8 cellular contexts compared by ENCODE assay signal in the genomic region with DNA sequence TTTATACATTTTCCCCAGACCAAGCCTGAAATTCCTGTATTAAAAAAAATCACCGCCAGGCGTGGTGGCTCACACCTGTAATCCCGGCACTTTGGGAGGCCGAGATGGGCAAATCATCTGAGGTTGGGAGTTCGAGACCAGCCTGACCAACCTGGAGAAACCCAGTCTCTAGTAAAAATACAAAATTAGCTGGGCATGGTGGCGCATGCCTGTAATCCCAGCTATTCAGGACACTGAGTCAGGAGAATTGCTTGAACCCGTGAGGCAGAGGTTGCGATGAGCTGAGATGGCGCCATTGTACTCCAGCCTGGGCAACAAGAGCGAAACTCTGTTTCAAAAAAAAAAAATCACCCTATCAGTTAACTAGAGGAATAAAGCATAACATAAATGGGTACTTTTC.
DNase-seq lines count a peak whose midpoint lies in the region; ATAC-seq lines count a peak whose summit lies in the region.
"Not testable (repeated sequence)": the region's sequence is repeated elsewhere in the genome, so short reads cannot be mapped to it uniquely, and the experiment has no call there.

No MANE protein-coding gene starts in this region.

- H3K4me1 ChIP-seq in CD4-positive, CD25-positive, alpha-beta regulatory T cell (ENCODE audit: control insufficient read depth, insufficient read depth, low read length, poor library complexity, severe bottlenecking), result peaks cover 92% of the 10 kb centered on the region
- H3K4me1 ChIP-seq in naive thymus-derived CD4-positive, alpha-beta T cell (ENCODE audit: control insufficient read depth in 2 of 2, insufficient read depth in 2 of 2, low read length in 2 of 2), result peaks cover 45 to 70% of the 10 kb centered on the region in 2 donors

- CTCF ChIA-PET in naive thymus-derived CD4-positive, alpha-beta T cell (lab: Charles Lee), result interaction anchor here (0.7 to 1.8 kb wide), 7 partner anchors 12 to 769 kb away, joined by 3 to 14 read pairs (median 3); partner anchors contain the start of gene CCDC7

- not testable (repeated sequence) for ATAC-seq in CD4-positive, CD25-positive, alpha-beta regulatory T cell (ENCODE audit: low read depth in 2 of 2); activated naive CD8-positive, alpha-beta T cell treated with anti-CD3 and anti-CD28 coated beads, Interleukin-2, amount 50 U/mL, for 24 hours; naive thymus-derived CD4-positive, alpha-beta T cell; stimulated activated naive CD8-positive, alpha-beta T cell treated with anti-CD3 and anti-CD28 coated beads, Interleukin-15, amount 100 ng/mL, for 72 hours

- peak overlapping the region; percentile 99 for H3K27ac ChIP-seq in CD4-positive, CD25-positive, alpha-beta regulatory T cell (ENCODE audit: insufficient read depth, low read length, poor library complexity, severe bottlenecking)
- peak overlapping the region; percentile 6 for H3K27ac ChIP-seq in KOPT-K1 (ENCODE audit: low read depth, low read length, poor library complexity, severe bottlenecking)
- peak overlapping the region; percentile 68 for H3K27ac ChIP-seq in naive thymus-derived CD4-positive, alpha-beta T cell (ENCODE audit: low read depth, low read length)

- POLR2A ChIA-PET in naive thymus-derived CD4-positive, alpha-beta T cell (lab: Charles Lee), result interaction anchor here (0.5 to 4.9 kb wide), 7 partner anchors 8 to 114 kb away, joined by 3 to 40 read pairs (median 5); no protein-coding TSS in a partner anchor

- peak overlapping the region; percentile 99 for H3K27ac Mint-ChIP-seq in CD4-positive, CD25-positive, alpha-beta regulatory T cell
- peak overlapping the region; percentile 98 for H3K27ac Mint-ChIP-seq in T-helper 2 cell treated with Interferon-gamma antibody and Interleukin-4, amounts not matched to agents 5 μg/mL and 100 μg/mL, for 36 hours
- peak overlapping the region; percentile 88 for H3K27ac Mint-ChIP-seq in activated T-helper 2 cell treated with anti-CD3 and anti-CD28 coated beads, Interferon-gamma antibody, Interleukin-2, Interleukin-4, amounts not matched to agents 10 μg/mL and 5 μg/mL and 100 μg/mL, durations not matched to agents 14 hours and 24 hours and 36 hours
- H3K27ac Mint-ChIP-seq in activated naive CD8-positive, alpha-beta T cell treated with anti-CD3 and anti-CD28 coated beads, Interleukin-2, amount 50 U/mL, for 24 hours, result peak overlapping the region; percentile 55
- peak overlapping the region; percentile 92 to 100 (median 96) for H3K27ac Mint-ChIP-seq in naive thymus-derived CD4-positive, alpha-beta T cell
- H3K27ac Mint-ChIP-seq in stimulated activated naive CD8-positive, alpha-beta T cell treated with anti-CD3 and anti-CD28 coated beads, Interleukin-15, amount 100 ng/mL, for 72 hours, result peak overlapping the region; percentile 94 to 97

- H3K4me1 Mint-ChIP-seq in CD4-positive, CD25-positive, alpha-beta regulatory T cell, result peaks cover 35 to 98% (median 82%) of the 10 kb centered on the region in 4 donors
- H3K4me1 Mint-ChIP-seq in T-helper 2 cell treated with Interferon-gamma antibody and Interleukin-4, amounts not matched to agents 5 μg/mL and 100 μg/mL, for 36 hours (ENCODE audit: low read depth), result peaks cover 69% of the 10 kb centered on the region
- H3K4me1 Mint-ChIP-seq in activated T-helper 2 cell treated with anti-CD3 and anti-CD28 coated beads, Interferon-gamma antibody, Interleukin-2, Interleukin-4, amounts not matched to agents 10 μg/mL and 5 μg/mL and 100 μg/mL, durations not matched to agents 14 hours and 24 hours and 36 hours (ENCODE audit: low read depth), result peaks cover 72% of the 10 kb centered on the region
- H3K4me1 Mint-ChIP-seq in activated naive CD8-positive, alpha-beta T cell treated with anti-CD3 and anti-CD28 coated beads, Interleukin-2, amount 50 U/mL, for 24 hours, result peaks cover 99% of the 10 kb centered on the region
- peaks cover 30 to 81% (median 70%) of the 10 kb centered on the region in 7 donors for H3K4me1 Mint-ChIP-seq in naive thymus-derived CD4-positive, alpha-beta T cell
- H3K4me1 Mint-ChIP-seq in stimulated activated naive CD8-positive, alpha-beta T cell treated with anti-CD3 and anti-CD28 coated beads, Interleukin-15, amount 100 ng/mL, for 72 hours, result peaks cover 96% of the 10 kb centered on the region

- not testable (repeated sequence) for H3K9me3 ChIP-seq in CD4-positive, CD25-positive, alpha-beta regulatory T cell (ENCODE audit: control insufficient read depth in 2 of 2, low read length in 2 of 2); KOPT-K1 (ENCODE audit: insufficient read depth, low read length, poor library complexity, severe bottlenecking); naive thymus-derived CD4-positive, alpha-beta T cell (ENCODE audit: control insufficient read depth in 2 of 3, low read length in 3 of 3)

- H3K36me3 ChIP-seq in CD4-positive, CD25-positive, alpha-beta regulatory T cell (ENCODE audit: control insufficient read depth, insufficient read depth, low read length); KOPT-K1 (ENCODE audit: insufficient read depth, low read length); naive thymus-derived CD4-positive, alpha-beta T cell (ENCODE audit: control insufficient read depth in 2 of 3, insufficient read depth in 3 of 3, low read length in 3 of 3): not testable (repeated sequence)

- H3K4me3 Mint-ChIP-seq in CD4-positive, CD25-positive, alpha-beta regulatory T cell, result peak overlapping the region; percentile 85 to 95 (median 88)
- not testable (repeated sequence) for H3K4me3 Mint-ChIP-seq in T-helper 2 cell treated with Interferon-gamma antibody and Interleukin-4, amounts not matched to agents 5 μg/mL and 100 μg/mL, for 36 hours; activated T-helper 2 cell treated with anti-CD3 and anti-CD28 coated beads, Interferon-gamma antibody, Interleukin-2, Interleukin-4, amounts not matched to agents 10 μg/mL and 5 μg/mL and 100 μg/mL, durations not matched to agents 14 hours and 24 hours and 36 hours (ENCODE audit: low read depth)
- peak overlapping the region; percentile 61 for H3K4me3 Mint-ChIP-seq in activated naive CD8-positive, alpha-beta T cell treated with anti-CD3 and anti-CD28 coated beads, Interleukin-2, amount 50 U/mL, for 24 hours
- peak overlapping the region in 8 of 10 donors; percentile 61 to 87 (median 80) for H3K4me3 Mint-ChIP-seq in naive thymus-derived CD4-positive, alpha-beta T cell
- H3K4me3 Mint-ChIP-seq in stimulated activated naive CD8-positive, alpha-beta T cell treated with anti-CD3 and anti-CD28 coated beads, Interleukin-15, amount 100 ng/mL, for 72 hours, result peak overlapping the region in 1 of 2 donors; percentile 21

- intact Hi-C loops in activated T-helper 2 cell treated with anti-CD3 and anti-CD28 coated beads, Interferon-gamma antibody, Interleukin-2, Interleukin-4, amounts not matched to agents 10 μg/mL and 5 μg/mL and 100 μg/mL, durations not matched to agents 14 hours and 24 hours and 36 hours (cut with micrococcal nuclease), result loop anchor here (5.0 to 10.0 kb wide), 2 partner anchors 181 to 804 kb away; partner anchors contain the start of gene ITGB1
- intact Hi-C loops in naive thymus-derived CD4-positive, alpha-beta T cell (cut with micrococcal nuclease), result loop anchor here (1.0 to 10.0 kb wide), 19 partner anchors 12 to 1376 kb away; partner anchors contain the start of genes CCDC7 (in 2 of the 2), ITGB1 (in 2 of the 2), KIF5B (in 2 of the 2) and ARHGAP12 (in 1 of the 2)

- not testable (repeated sequence) for DNase-seq in CD4-positive, CD25-positive, alpha-beta regulatory T cell; T-helper 2 cell treated with Interferon-gamma antibody and Interleukin-4, amounts not matched to agents 5 μg/mL and 100 μg/mL, for 36 hours (ENCODE audit: low spot score); activated T-helper 2 cell treated with anti-CD3 and anti-CD28 coated beads, Interferon-gamma antibody, Interleukin-2, Interleukin-4, amounts not matched to agents 10 μg/mL and 5 μg/mL and 100 μg/mL, durations not matched to agents 14 hours and 24 hours and 36 hours (ENCODE audit: low spot score); activated naive CD8-positive, alpha-beta T cell treated with anti-CD3 and anti-CD28 coated beads, Interleukin-2, amount 50 U/mL, for 24 hours; naive thymus-derived CD4-positive, alpha-beta T cell; stimulated activated naive CD8-positive, alpha-beta T cell treated with anti-CD3 and anti-CD28 coated beads, Interleukin-15, amount 100 ng/mL, for 72 hours
- peak; percentile 55 for DNase-seq in activated CD8-positive, alpha-beta memory T cell treated with anti-CD3 and anti-CD28 coated beads for 24 hours

- not testable (repeated sequence) for H3K9me3 Mint-ChIP-seq in CD4-positive, CD25-positive, alpha-beta regulatory T cell; T-helper 2 cell treated with Interferon-gamma antibody and Interleukin-4, amounts not matched to agents 5 μg/mL and 100 μg/mL, for 36 hours; activated T-helper 2 cell treated with anti-CD3 and anti-CD28 coated beads, Interferon-gamma antibody, Interleukin-2, Interleukin-4, amounts not matched to agents 10 μg/mL and 5 μg/mL and 100 μg/mL, durations not matched to agents 14 hours and 24 hours and 36 hours; activated naive CD8-positive, alpha-beta T cell treated with anti-CD3 and anti-CD28 coated beads, Interleukin-2, amount 50 U/mL, for 24 hours; naive thymus-derived CD4-positive, alpha-beta T cell; stimulated activated naive CD8-positive, alpha-beta T cell treated with anti-CD3 and anti-CD28 coated beads, Interleukin-15, amount 100 ng/mL, for 72 hours

- peaks cover 13% of the 10 kb centered on the region for H3K36me3 Mint-ChIP-seq in CD4-positive, CD25-positive, alpha-beta regulatory T cell
- H3K36me3 Mint-ChIP-seq in T-helper 2 cell treated with Interferon-gamma antibody and Interleukin-4, amounts not matched to agents 5 μg/mL and 100 μg/mL, for 36 hours (ENCODE audit: low read depth); activated T-helper 2 cell treated with anti-CD3 and anti-CD28 coated beads, Interferon-gamma antibody, Interleukin-2, Interleukin-4, amounts not matched to agents 10 μg/mL and 5 μg/mL and 100 μg/mL, durations not matched to agents 14 hours and 24 hours and 36 hours (ENCODE audit: low read depth); activated naive CD8-positive, alpha-beta T cell treated with anti-CD3 and anti-CD28 coated beads, Interleukin-2, amount 50 U/mL, for 24 hours (ENCODE audit: low read depth); naive thymus-derived CD4-positive, alpha-beta T cell: not testable (repeated sequence)

- not testable (repeated sequence) for H3K27me3 Mint-ChIP-seq in CD4-positive, CD25-positive, alpha-beta regulatory T cell; T-helper 2 cell treated with Interferon-gamma antibody and Interleukin-4, amounts not matched to agents 5 μg/mL and 100 μg/mL, for 36 hours (ENCODE audit: low read depth); activated T-helper 2 cell treated with anti-CD3 and anti-CD28 coated beads, Interferon-gamma antibody, Interleukin-2, Interleukin-4, amounts not matched to agents 10 μg/mL and 5 μg/mL and 100 μg/mL, durations not matched to agents 14 hours and 24 hours and 36 hours (ENCODE audit: low read depth); activated naive CD8-positive, alpha-beta T cell treated with anti-CD3 and anti-CD28 coated beads, Interleukin-2, amount 50 U/mL, for 24 hours; naive thymus-derived CD4-positive, alpha-beta T cell; stimulated activated naive CD8-positive, alpha-beta T cell treated with anti-CD3 and anti-CD28 coated beads, Interleukin-15, amount 100 ng/mL, for 72 hours

- peak overlapping the region; percentile 92 for H3K4me3 ChIP-seq in CD4-positive, CD25-positive, alpha-beta regulatory T cell (ENCODE audit: low read depth, low read length)
- peak overlapping the region; percentile 17 for H3K4me3 ChIP-seq in naive thymus-derived CD4-positive, alpha-beta T cell (ENCODE audit: low read length)

- H3K27me3 ChIP-seq in CD4-positive, CD25-positive, alpha-beta regulatory T cell (ENCODE audit: control insufficient read depth, insufficient read depth, low read length); naive thymus-derived CD4-positive, alpha-beta T cell (ENCODE audit: control insufficient read depth in 2 of 2, insufficient read depth in 2 of 2, low read length in 2 of 2): not testable (repeated sequence)

Comparison
In these comparisons a context has a peak if more than half of its experiments do, and no peak if none do; other contexts are left out.
1. H3K27ac ChIP-seq: peak in every context shown above with its lines; median percentile 99 in CD4-positive, CD25-positive, alpha-beta regulatory T cell; 68 in naive thymus-derived CD4-positive, alpha-beta T cell; 6 in KOPT-K1.